19 cellular contexts compared by ENCODE assay signal in genomic region chr20:34644345-34644744, GRCh38. TPM values are rescaled to one million over a fixed set of nuclear protein-coding genes. Genes with fewer than 3 reads are reported as not detected.
A peak's percentile ranks its signal among the peaks of the same experiment; 100 is the strongest.
DNase-seq lines count a peak whose midpoint lies in the region; ATAC-seq, FAIRE-seq and TF ChIP-seq lines count a peak whose summit lies in the region.
"Had no signal": no experiment of that assay in that cellular context is flagged by ENCODE, and none has a peak within 500 bp of the region (broad histone marks: within the 10 kb centered on the region; RNA-seq: fewer than 3 reads in every experiment).

No MANE protein-coding gene starts in this region.

- no peak overlapping the region for H2AK9ac ChIP-seq in IMR-90 (replicated peaks; ENCODE audit: low read depth, low read length, poor library complexity)

- H2AFZ ChIP-seq in GM23248 (no peak overlapping the region), IMR-90 (replicated peaks; ENCODE audit: low read length, poor library complexity) (no peak overlapping the region), K562 (ENCODE audit: low read depth, low read length) (no peak overlapping the region), mesenchymal stem cell (ENCODE audit: low read depth, low read length) (no peak overlapping the region)
- H2AFZ ChIP-seq: GM23338 had no signal

- DNase-seq in GM23248 (no peak), IMR-90 (no peak), K562 (ENCODE audit: extremely low read depth in 1 of 4, low spot score in 3 of 4) (no peak), transverse colon (no peak), mesenchymal stem cell (no peak)
- no peak for DNase-seq in activated CD4-positive, alpha-beta T cell treated with anti-CD3 and anti-CD28 coated beads, Interleukin-2, amount 50 U/mL, for 1 hour
- DNase-seq: Caco-2; CD4-positive, CD25-positive, alpha-beta regulatory T cell; CD8-positive, alpha-beta T cell; DMS153; DND-41; H9 had no signal

- H4K91ac ChIP-seq in IMR-90 (ENCODE audit: insufficient read depth, low read depth, low read length): no peak overlapping the region
- no peak overlapping the region for H4K91ac ChIP-seq in mesenchymal stem cell (ENCODE audit: low read length)

- H3K9me3 ChIP-seq in GM23248 (ENCODE audit: low read depth): no peaks in the 10 kb centered on the region
- no peaks in the 10 kb centered on the region for H3K9me3 ChIP-seq in IMR-90 (ENCODE audit: control insufficient read depth, insufficient read depth, low read length)
- H3K9me3 ChIP-seq in K562 (replicated peaks; ENCODE audit: control insufficient read depth, insufficient read depth, low read depth, low read length): no peaks in the 10 kb centered on the region
- H3K9me3 ChIP-seq in neutrophil: no peaks in the 10 kb centered on the region
- no peaks in the 10 kb centered on the region for H3K9me3 ChIP-seq in transverse colon
- H3K9me3 ChIP-seq in mesenchymal stem cell (ENCODE audit: control insufficient read depth, low read length): no peaks in the 10 kb centered on the region
- H3K9me3 ChIP-seq: Caco-2 had no signal

- TF ChIP-seq CTCF in IMR-90 (conservative IDR thresholded peaks at IDR 0.05; ENCODE audit: low read depth, low read length) (no peak), K562 (IDR thresholded peaks at IDR 0.05 in 2 of 3, conservative IDR thresholded peaks at IDR 0.05 in 1 of 3; ENCODE audit: insufficient read depth in 2 of 3, low read depth in 1 of 3, low read length in 3 of 3) (no peak), neutrophil (IDR thresholded peaks at IDR 0.05) (no peak), transverse colon (IDR thresholded peaks at IDR 0.05) (no peak)

- H3K27me3 ChIP-seq in GM23248 (replicated peaks; ENCODE audit: insufficient read depth): no peaks in the 10 kb centered on the region
- H3K27me3 ChIP-seq in IMR-90 (ENCODE audit: control insufficient read depth, insufficient read depth, low read length): no peaks in the 10 kb centered on the region
- no peaks in the 10 kb centered on the region for H3K27me3 ChIP-seq in K562 (ENCODE audit: control insufficient read depth in 2 of 2, insufficient read depth in 2 of 2, low read length in 2 of 2)
- H3K27me3 ChIP-seq in neutrophil: no peaks in the 10 kb centered on the region
- no peaks in the 10 kb centered on the region for H3K27me3 ChIP-seq in transverse colon
- no peaks in the 10 kb centered on the region for H3K27me3 ChIP-seq in mesenchymal stem cell (ENCODE audit: control insufficient read depth in 1 of 2, insufficient read depth in 1 of 2, low read length in 2 of 2)

- H2BK120ac ChIP-seq in IMR-90 (ENCODE audit: low read depth, low read length) (no peak overlapping the region), mesenchymal stem cell (ENCODE audit: low read depth, low read length) (no peak overlapping the region)

- H3K9me1 ChIP-seq in IMR-90 (ENCODE audit: insufficient read depth, low read length) (no peaks in the 10 kb centered on the region), K562 (ENCODE audit: control insufficient read depth, insufficient read depth, low read length) (no peaks in the 10 kb centered on the region)

- H3K14ac ChIP-seq in IMR-90 (replicated peaks; ENCODE audit: low read depth, low read length) (no peak overlapping the region), mesenchymal stem cell (ENCODE audit: low read length in 2 of 2) (no peak overlapping the region)

- peaks cover 0 to 5% of the 10 kb centered on the region in 2 experiments; a peak in 1 of 4 replicates for H3K79me1 ChIP-seq in IMR-90 (ENCODE audit: low read depth in 1 of 2, low read length in 2 of 2)
- peaks cover 3% of the 10 kb centered on the region for H3K79me1 ChIP-seq in mesenchymal stem cell (replicated peaks; ENCODE audit: low read length, poor library complexity, severe bottlenecking)

- H2BK5ac ChIP-seq in IMR-90 (ENCODE audit: low read depth, low read length, poor library complexity, severe bottlenecking): peak overlapping the region; percentile 53
- no peak overlapping the region for H2BK5ac ChIP-seq in mesenchymal stem cell (ENCODE audit: low read depth, low read length, poor library complexity, severe bottlenecking)

- in situ Hi-C loops in GM23248 (cut with MboI) (no loop called here), IMR-90 (cut with MboI; ENCODE audit: low sequenced_read_pairs) (no loop called here), K562 (cut with MboI) (no loop called here), transverse colon (cut with MboI; ENCODE audit: low pct_ligation_motif_present in 1 of 4, low pct_unique_long_range_greater_than_20kb in 1 of 4, low sequenced_read_pairs in 3 of 4) (no loop called here)

- TF ChIP-seq POLR2A in IMR-90 (IDR thresholded peaks at IDR 0.05; ENCODE audit: low read depth, low read length) (no peak), K562 (conservative IDR thresholded peaks at IDR 0.05) (no peak), transverse colon (IDR thresholded peaks at IDR 0.05) (no peak)

- H3K18ac ChIP-seq in IMR-90 (ENCODE audit: low read depth, low read length): no peak overlapping the region
- H3K18ac ChIP-seq in mesenchymal stem cell (ENCODE audit: low read depth in 1 of 2, low read length in 2 of 2): no peak overlapping the region

- no peak overlapping the region for H3K56ac ChIP-seq in IMR-90 (ENCODE audit: extremely low read depth, insufficient read depth, low read length)

- H3K79me2 ChIP-seq in GM23248 (ENCODE audit: insufficient read depth): no peaks in the 10 kb centered on the region
- no peaks in the 10 kb centered on the region for H3K79me2 ChIP-seq in K562 (ENCODE audit: control insufficient read depth, insufficient read depth, low read length)

- H3K36me3 ChIP-seq in GM23248 (ENCODE audit: low read depth): no peaks in the 10 kb centered on the region
- H3K36me3 ChIP-seq in IMR-90 (ENCODE audit: control insufficient read depth, insufficient read depth, low read length): no peaks in the 10 kb centered on the region
- peaks cover 11% of the 10 kb centered on the region; the same call in 1 of the 3 replicates for H3K36me3 ChIP-seq in K562 (ENCODE audit: control insufficient read depth, insufficient read depth, low read length)
- H3K36me3 ChIP-seq in neutrophil: no peaks in the 10 kb centered on the region
- H3K36me3 ChIP-seq in transverse colon: no peaks in the 10 kb centered on the region
- peaks cover 3 to 5% of the 10 kb centered on the region in 2 experiments for H3K36me3 ChIP-seq in mesenchymal stem cell (ENCODE audit: control insufficient read depth in 1 of 2, insufficient read depth in 2 of 2, low read depth in 1 of 2, low read length in 2 of 2)

- no peak for ATAC-seq in IMR-90 (ENCODE audit: low read depth)
- no peak for ATAC-seq in K562
- no peak for ATAC-seq in GM21447 (IDR thresholded peaks at IDR 0.05; ENCODE audit: unreplicated experiment)
- ATAC-seq: CD8-positive, alpha-beta T cell; GM23338; HCT116 had no signal

- H3K4ac ChIP-seq in IMR-90 (ENCODE audit: low read depth, low read length): peak overlapping the region; percentile 17; the same call in 1 of the 2 replicates
- H3K4ac ChIP-seq in mesenchymal stem cell (ENCODE audit: low read depth in 1 of 2, low read length in 2 of 2): no peak overlapping the region

- 96 to 100% methylated on average over 1 of the region's 1 CpG for WGBS in GM23248 (ENCODE audit: low coverage in 1 of 2, low lambda C conversion rate in 2 of 2, missing lambda C conversion rate in 2 of 2), 2 experiments
- WGBS in IMR-90 (ENCODE audit: extremely low coverage in 2 of 2, insufficient read length in 1 of 2), 2 experiments: 100% methylated on average over 1 of the region's 1 CpG; no CpG with 5 or more reads in 1 of the 2 experiments
- 88% methylated on average over 1 of the region's 1 CpG for WGBS in K562 (ENCODE audit: insufficient coverage, low coverage, missing lambda C conversion rate)
- 92 to 100% methylated on average over 1 of the region's 1 CpG for WGBS in transverse colon (ENCODE audit: low coverage in 1 of 2), 2 donors
- WGBS in mesenchymal stem cell: 100% methylated on average over 1 of the region's 1 CpG

- H2AK5ac ChIP-seq in IMR-90 (ENCODE audit: low read depth, low read length) (no peak overlapping the region; the same call in 1 of the 2 replicates), mesenchymal stem cell (ENCODE audit: low read length, severe bottlenecking) (no peak overlapping the region)

- H2BK20ac ChIP-seq in IMR-90 (ENCODE audit: low read depth, low read length): peak overlapping the region; percentile 37; the same call in 1 of the 2 replicates

- no peak overlapping the region for H2BK15ac ChIP-seq in IMR-90 (ENCODE audit: low read depth, low read length)
- no peak overlapping the region for H2BK15ac ChIP-seq in mesenchymal stem cell (ENCODE audit: low read depth, poor library complexity, severe bottlenecking)

- H3K9ac ChIP-seq in GM23248: no peak overlapping the region
- H3K9ac ChIP-seq in IMR-90 (ENCODE audit: low read depth, low read length): no peak overlapping the region
- no peak overlapping the region for H3K9ac ChIP-seq in K562 (ENCODE audit: insufficient read depth in 1 of 2, low read depth in 2 of 2, low read length in 2 of 2)
- no peak overlapping the region for H3K9ac ChIP-seq in mesenchymal stem cell (ENCODE audit: low read length)

- TF ChIP-seq EP300 in K562 (IDR thresholded peaks at IDR 0.05; ENCODE audit: low read length): no peak
- no peak for TF ChIP-seq EP300 in transverse colon (IDR thresholded peaks at IDR 0.05; ENCODE audit: low read depth)

- FAIRE-seq in K562 (lab: Jason Lieb, UNC): no peak
- FAIRE-seq: G401.6, GM12892 had no signal

- H4K20me1 ChIP-seq in GM23248 (ENCODE audit: insufficient read depth) (no peaks in the 10 kb centered on the region), IMR-90 (ENCODE audit: insufficient read depth, low read length) (no peaks in the 10 kb centered on the region), K562 (replicated peaks; ENCODE audit: control insufficient read depth, insufficient read depth, low read length) (no peaks in the 10 kb centered on the region)

- POLR2A ChIA-PET in IMR-90 (lab: Charles Lee; ENCODE audit: unreplicated experiment): no interaction called here
- POLR2A ChIA-PET in K562 (lab: Yijun Ruan, JAX): no interaction called here

- H4K8ac ChIP-seq in IMR-90 (ENCODE audit: low read depth in 2 of 2, low read length in 2 of 2): no peak overlapping the region
- H4K8ac ChIP-seq in mesenchymal stem cell (ENCODE audit: low read length): no peak overlapping the region

- H3K23ac ChIP-seq in IMR-90 (ENCODE audit: low read depth, low read length) (no peak overlapping the region), mesenchymal stem cell (ENCODE audit: low read length in 2 of 2) (no peak overlapping the region)

- TF ChIP-seq RAD21 in IMR-90 (IDR thresholded peaks at IDR 0.05; ENCODE audit: low read length): no peak
- TF ChIP-seq RAD21 in K562 (CRISPR knock-in tag; conservative IDR thresholded peaks at IDR 0.05 in 1 of 2, IDR thresholded peaks at IDR 0.05 in 1 of 2): no peak

- BruUV-seq in IMR-90 (replicated peaks; lab: Mats Ljungman, UMichigan): no TSS peak
- BruUV-seq in K562 (replicated peaks; lab: Mats Ljungman, UMichigan): no TSS peak

- H3K4me3 ChIP-seq in GM23248: no peak overlapping the region
- H3K4me3 ChIP-seq in IMR-90 (ENCODE audit: insufficient read depth, low read depth, low read length): no peak overlapping the region
- no peak overlapping the region for H3K4me3 ChIP-seq in K562
- no peak overlapping the region for H3K4me3 ChIP-seq in neutrophil (ENCODE audit: low read depth in 1 of 2, low read length in 1 of 2)
- H3K4me3 ChIP-seq in transverse colon: no peak overlapping the region
- H3K4me3 ChIP-seq in mesenchymal stem cell (ENCODE audit: insufficient read depth in 1 of 2, low read depth in 1 of 2, low read length in 2 of 2): no peak overlapping the region
- H3K4me3 ChIP-seq: GM23338 had no signal

- H3K9me2 ChIP-seq in GM23248 (ENCODE audit: insufficient read depth): no peaks in the 10 kb centered on the region

- peak overlapping the region; percentile 33; the same call in 1 of the 2 replicates for H3K27ac ChIP-seq in GM23248
- H3K27ac ChIP-seq in IMR-90 (ENCODE audit: insufficient read depth, low read length): peak overlapping the region; percentile 11; the same call in 1 of the 2 replicates
- no peak overlapping the region for H3K27ac ChIP-seq in K562 (ENCODE audit: extremely low read depth, low read depth, low read length)
- peak overlapping the region; percentile 75 for H3K27ac ChIP-seq in neutrophil
- H3K27ac ChIP-seq in transverse colon: no peak overlapping the region
- no peak overlapping the region for H3K27ac ChIP-seq in mesenchymal stem cell (ENCODE audit: low read length, poor library complexity, severe bottlenecking)
- H3K27ac ChIP-seq: C4-2B had no signal

- H4K5ac ChIP-seq in IMR-90 (ENCODE audit: low read depth, low read length): no peak overlapping the region

- H2BK12ac ChIP-seq in mesenchymal stem cell (ENCODE audit: low read length in 2 of 2): no peak overlapping the region

- intact Hi-C loops in IMR-90 (cut with micrococcal nuclease): no loop called here
- intact Hi-C loops in K562 (cut with micrococcal nuclease): no loop called here
- intact Hi-C loops in transverse colon (cut with DNase I; ENCODE audit: low total_unique reads): no loop called here

- CTCF ChIA-PET in IMR-90 (lab: Yijun Ruan, JAX): no interaction called here
- CTCF ChIA-PET in K562 (lab: Yijun Ruan, JAX; ENCODE audit: low intra/inter-chr PET ratio): no interaction called here

- peaks cover 10% of the 10 kb centered on the region; the same call in 1 of the 2 replicates for H3K4me1 ChIP-seq in GM23248 (ENCODE audit: insufficient read depth)
- peaks cover 6% of the 10 kb centered on the region for H3K4me1 ChIP-seq in IMR-90 (ENCODE audit: control insufficient read depth, insufficient read depth, low read length)
- no peaks in the 10 kb centered on the region for H3K4me1 ChIP-seq in K562 (replicated peaks in 1 of 2; ENCODE audit: control insufficient read depth in 2 of 2, insufficient read depth in 2 of 2, low read length in 2 of 2)
- peaks cover 35 to 36% of the 10 kb centered on the region in 2 experiments for H3K4me1 ChIP-seq in neutrophil (ENCODE audit: control insufficient read depth in 1 of 2, insufficient read depth in 1 of 2, low read depth in 1 of 2, low read length in 1 of 2)
- H3K4me1 ChIP-seq in transverse colon: peaks cover 0 to 30% (median 10%) of the 10 kb centered on the region in 4 donors
- H3K4me1 ChIP-seq in mesenchymal stem cell (ENCODE audit: control insufficient read depth, insufficient read depth, low read depth, low read length): peaks cover 3% of the 10 kb centered on the region
- H3K4me1 ChIP-seq: Caco-2 had no signal

- peak overlapping the region; percentile 5 for H3K4me2 ChIP-seq in GM23248 (ENCODE audit: unreplicated experiment)
- H3K4me2 ChIP-seq in IMR-90 (ENCODE audit: low read depth, low read length): peak overlapping the region; percentile 4; the same call in 1 of the 2 replicates
- H3K4me2 ChIP-seq in K562 (ENCODE audit: insufficient read depth, low read length): no peak overlapping the region
- no peak overlapping the region for H3K4me2 ChIP-seq in mesenchymal stem cell (ENCODE audit: low read length, poor library complexity, severe bottlenecking)
- H3K4me2 ChIP-seq: GM23338 had no signal

- peaks cover 19% of the 10 kb centered on the region for H3F3A ChIP-seq in GM23248 (ENCODE audit: insufficient read depth)

- dilution Hi-C loops in IMR-90 (cut with HindIII; ENCODE audit: low sequenced_read_pairs, unreplicated experiment): no loop called here

RNA-seq across cellular contexts. Expression of gene PIGU, which starts 32.5 kb away (rescaled TPM):
- total RNA-seq in GM23248 (2014; rRNA removed; shearing (Covaris generic)): 12.5 and 21.6 TPM in 2 replicates
- polyA plus RNA-seq in GM23248 (2016; fragmentation: Nextera tagmentation; extraction: Ambion mirVana) (19.7 and 21.2 TPM in 2 replicates), IMR-90 (2012; rRNA removed) (31.1 and 32.4 TPM in 2 replicates), K562 (2011; rRNA removed) (92.0 and 100 TPM in 2 replicates), K562 (2014; fragmentation: Illumina TruSeq; extraction: Trizol) (50.5 and 63.3 TPM in 2 replicates), K562 (2014; fragmentation: Nextera tagmentation; extraction: Ambion mirVana) (10 to 100 TPM in 1 of 2 experiments, 1 to 10 TPM in 1; 6.5 to 14.2 TPM), K562 (2014; rRNA removed) (28.9 and 37.2 TPM in 2 replicates)
- total RNA-seq in IMR-90 (2012; rRNA removed) (11.1 and 16.1 TPM in 2 replicates), K562 (2014; rRNA removed) (14.9 and 19.9 TPM in 2 replicates), K562 (2014; rRNA removed; fragmentation: Illumina TruSeq; extraction: Trizol) (28.1 and 32.0 TPM in 2 replicates), K562 (2015; rRNA removed; fragmentation: Illumina TruSeq; extraction: Trizol) (32.1 and 32.4 TPM in 2 replicates), K562 (2021) (25.0 and 26.0 TPM in 2 replicates), transverse colon (10 to 100 TPM in 3 of 4 donors, 1 to 10 TPM in 1; 4.1 to 28.7 (median 16.8) TPM)
- 18.5 and 21.3 TPM in 2 replicates for polyA plus RNA-seq in IMR-90 (2012; cell fraction: cytosol; rRNA removed)
- polyA plus RNA-seq in IMR-90 (2012; cell fraction: nucleus; rRNA removed; ENCODE audit: low replicate concordance): 9.5 and 16.5 TPM in 2 replicates
- 104 and 126 TPM in 2 replicates for total RNA-seq in K562 (2011; cell fraction: chromatin; rRNA removed; ENCODE audit: low replicate concordance)
- 77.5 and 77.6 TPM in 2 replicates for total RNA-seq in K562 (2011; cell fraction: nucleolus; rRNA removed)
- total RNA-seq in K562 (2011; cell fraction: nucleoplasm; rRNA removed): 79.1 and 90.9 TPM in 2 replicates
- 78.9 and 136 TPM in 2 replicates for polyA plus RNA-seq in K562 (2011; cell fraction: cytosol; rRNA removed)
- polyA plus RNA-seq in K562 (2011; cell fraction: nucleus; rRNA removed): 39.0 and 68.4 TPM in 2 replicates
- polyA plus RNA-seq in K562 (2012): 29.3 and 31.6 TPM in 2 replicates
- polyA minus RNA-seq in K562 (2011; rRNA and poly(A)+ RNA removed): 77.8 and 84.0 TPM in 2 replicates
- polyA minus RNA-seq in K562 (2011; cell fraction: cytosol; rRNA and poly(A)+ RNA removed): 28.4 and 29.1 TPM in 2 replicates
- polyA minus RNA-seq in K562 (2011; cell fraction: nucleus; rRNA and poly(A)+ RNA removed): 10.9 and 24.0 TPM in 2 replicates
- polyA plus RNA-seq in mesenchymal stem cell (2013, experiment 1 of 2): 22.2 TPM
- polyA plus RNA-seq in mesenchymal stem cell (2013, experiment 2 of 2): 23.9 TPM

RNA-seq across cellular contexts. Expression of gene TP53INP2, which starts 59.8 kb away (rescaled TPM):
- 2.4 and 3.9 TPM in 2 replicates for total RNA-seq in GM23248 (2014; rRNA removed; shearing (Covaris generic))
- polyA plus RNA-seq in GM23248 (2016; fragmentation: Nextera tagmentation; extraction: Ambion mirVana): 4.4 and 4.9 TPM in 2 replicates
- 1.1 and 1.3 TPM in 2 replicates for total RNA-seq in IMR-90 (2012; rRNA removed)
- polyA plus RNA-seq in IMR-90 (2012; rRNA removed): 6.8 and 7.4 TPM in 2 replicates
- polyA plus RNA-seq in IMR-90 (2012; cell fraction: cytosol; rRNA removed): 4.7 and 5.8 TPM in 2 replicates
- 19.6 and 42.6 TPM in 2 replicates for polyA plus RNA-seq in IMR-90 (2012; cell fraction: nucleus; rRNA removed; ENCODE audit: low replicate concordance)
- total RNA-seq in K562 (2011; cell fraction: chromatin; rRNA removed; ENCODE audit: low replicate concordance): 3.4 and 4.9 TPM in 2 replicates
- 2.6 and 3.3 TPM in 2 replicates for total RNA-seq in K562 (2011; cell fraction: nucleolus; rRNA removed)
- total RNA-seq in K562 (2011; cell fraction: nucleoplasm; rRNA removed): 5.6 and 10.4 TPM in 2 replicates
- total RNA-seq in K562 (2014; rRNA removed): 0.94 and 1.3 TPM in 2 replicates
- total RNA-seq in K562 (2014; rRNA removed; fragmentation: Illumina TruSeq; extraction: Trizol): 0.62 and 0.93 TPM in 2 replicates
- total RNA-seq in K562 (2015; rRNA removed; fragmentation: Illumina TruSeq; extraction: Trizol): 0.43 and 0.64 TPM in 2 replicates
- total RNA-seq in K562 (2021): 3.6 and 4.2 TPM in 2 replicates
- 1.5 and 2.2 TPM in 2 replicates for polyA plus RNA-seq in K562 (2011; rRNA removed)
- 1.7 and 2.3 TPM in 2 replicates for polyA plus RNA-seq in K562 (2011; cell fraction: cytosol; rRNA removed)
- polyA plus RNA-seq in K562 (2011; cell fraction: nucleus; rRNA removed): 4.1 and 6.3 TPM in 2 replicates
- 5.1 and 5.8 TPM in 2 replicates for polyA plus RNA-seq in K562 (2012)
- 5.0 and 5.5 TPM in 2 replicates for polyA plus RNA-seq in K562 (2014; fragmentation: Illumina TruSeq; extraction: Trizol)
- 1 to 10 TPM; 1.0 to 1.1 TPM for polyA plus RNA-seq in K562 (2014; fragmentation: Nextera tagmentation; extraction: Ambion mirVana)
- polyA plus RNA-seq in K562 (2014; rRNA removed): 1.4 and 2.1 TPM in 2 replicates
- 1.4 TPM in 2 replicates for polyA minus RNA-seq in K562 (2011; rRNA and poly(A)+ RNA removed)
- polyA minus RNA-seq in K562 (2011; cell fraction: cytosol; rRNA and poly(A)+ RNA removed): 1.8 and 1.9 TPM in 2 replicates
- polyA minus RNA-seq in K562 (2011; cell fraction: nucleus; rRNA and poly(A)+ RNA removed): 1.1 and 1.5 TPM in 2 replicates
- 10 to 100 TPM; 12.9 to 80.8 (median 57.9) TPM for total RNA-seq in transverse colon
- 44.3 TPM for polyA plus RNA-seq in mesenchymal stem cell (2013, experiment 1 of 2)
- polyA plus RNA-seq in mesenchymal stem cell (2013, experiment 2 of 2): 41.7 TPM

Comparison
In these comparisons a context has a peak if more than half of its experiments do, and no peak if none do; other contexts are left out.
1. H3K27ac ChIP-seq: peak in GM23248 (single experiment), IMR-90 (single experiment) and neutrophil (single experiment); none in K562 (single experiment), transverse colon (0 of 4) and mesenchymal stem cell (single experiment).
2. H3K4me2 ChIP-seq: peak in GM23248 (single experiment) and IMR-90 (single experiment); none in K562 (single experiment) and mesenchymal stem cell (single experiment).